Comparison of ENCODE assay signal across 19 cellular contexts in the genomic region with DNA sequence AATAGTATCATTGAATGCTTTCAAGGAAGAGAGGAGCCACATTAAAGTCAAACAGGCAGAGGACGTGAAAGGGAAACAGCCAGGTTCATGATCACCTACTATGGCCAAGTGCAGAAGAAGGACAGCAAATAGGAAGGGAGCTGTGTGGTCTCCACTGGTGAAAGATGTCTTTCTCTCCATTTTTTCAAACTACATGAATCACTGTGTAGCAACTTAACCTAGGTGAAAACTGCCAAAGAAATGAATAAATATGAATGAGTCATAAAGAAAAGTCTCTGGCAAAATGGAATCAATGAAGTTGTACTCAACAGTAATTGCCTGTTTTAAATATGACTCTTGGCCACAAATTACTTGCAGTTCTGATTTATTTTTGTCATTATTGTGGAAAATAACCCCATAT.
DNase-seq lines count a peak whose midpoint lies in the region; ATAC-seq, FAIRE-seq and TF ChIP-seq lines count a peak whose summit lies in the region.
"Had no signal": no experiment of that assay in that cellular context is flagged by ENCODE, and none has a peak within 500 bp of the region (broad histone marks: within the 10 kb centered on the region; RNA-seq: fewer than 3 reads in every experiment).

No MANE protein-coding gene starts in this region.

- TF ChIP-seq CTCF in bronchial epithelial cell (IDR thresholded peaks at IDR 0.05; ENCODE audit: insufficient read depth, low read length, severe bottlenecking) (no peak), fibroblast of the aortic adventitia (IDR thresholded peaks at IDR 0.05; ENCODE audit: insufficient read depth, low read length) (no peak)

- DNase-seq in A172 (ENCODE audit: low spot score) (peak; percentile 13), HT1080 (ENCODE audit: low read depth) (peak; percentile 25), bronchial epithelial cell (ENCODE audit: low read depth) (peak; percentile 48), fibroblast of the aortic adventitia (ENCODE audit: low read depth) (peak; percentile 36), dedifferentiated amniotic fluid mesenchymal stem cell (ENCODE audit: extremely low spot score) (no peak), C1 segment of cervical spinal cord (lab: John Stamatoyannopoulos, UW) (no peak), NCI-H345 treated with DMSO at 0.1 percent for 48 hours (lab: John Stamatoyannopoulos, UW; ENCODE audit: unreplicated experiment) (no peak)
- DNase-seq: 8988T, DMS 273 treated with DMSO at 0.1 percent for 48 hours, IMR-90, Karpas-422, NCI-H1417, NCI-H1930, NCI-H446 treated with DMSO at 0.1 percent for 48 hours, NCI-H748 treated with DMSO at 0.1 percent for 48 hours had no signal

- H3K36me3 ChIP-seq in bronchial epithelial cell (ENCODE audit: control insufficient read depth, insufficient read depth, low read length), result no peaks in the 10 kb centered on the region
- H3K36me3 ChIP-seq: HAP-1, SJSA1 had no signal

- FAIRE-seq in bronchial epithelial cell (lab: Jason Lieb, UNC), result no peak
- FAIRE-seq: GM12892 had no signal

- no peak for ATAC-seq in HG02884 (IDR thresholded peaks at IDR 0.05; ENCODE audit: unreplicated experiment)

- H3K4me3 ChIP-seq in bronchial epithelial cell (ENCODE audit: low read depth, low read length), result no peak overlapping the region
- no peak overlapping the region for H3K4me3 ChIP-seq in fibroblast of the aortic adventitia (ENCODE audit: low read depth, low read length)
- H3K4me3 ChIP-seq: HAP-1, SJSA1 had no signal

- no peaks in the 10 kb centered on the region for H3K27me3 ChIP-seq in bronchial epithelial cell (ENCODE audit: control insufficient read depth, insufficient read depth, low read length)

Comparison
In these comparisons a context has a peak if more than half of its experiments do, and no peak if none do; other contexts are left out.
1. DNase-seq: peak in A172 (single experiment), HT1080 (single experiment), bronchial epithelial cell (single experiment) and fibroblast of the aortic adventitia (single experiment); none in dedifferentiated amniotic fluid mesenchymal stem cell (single experiment), C1 segment of cervical spinal cord (0 of 14) and NCI-H345 treated with DMSO at 0.1 percent for 48 hours (single experiment).